14 cellular contexts compared by ENCODE assay signal in genomic region chr1:230141002-230141648, GRCh38.
DNase-seq lines count a peak whose midpoint lies in the region; TF ChIP-seq lines count a peak whose summit lies in the region.
"Had no signal": no experiment of that assay in that cellular context is flagged by ENCODE, and none has a peak within 500 bp of the region (broad histone marks: within the 10 kb centered on the region; RNA-seq: fewer than 3 reads in every experiment).

No MANE protein-coding gene starts in this region.

- intact Hi-C loops in activated CD4-positive, alpha-beta T cell treated with anti-CD3 and anti-CD28 coated beads, Interleukin-2, amount 10 ng/mL, durations not matched to agents 24 days and 14 days (cut with micrococcal nuclease), result no loop called here
- intact Hi-C loops in sigmoid colon (cut with DNase I), result loop anchor here (5.0 kb wide), 1 partner anchor 46 kb away; no protein-coding TSS in a partner anchor

- peak overlapping the region; percentile 46 for H3K27ac ChIP-seq in KOPT-K1 (ENCODE audit: low read depth, low read length, poor library complexity, severe bottlenecking)
- H3K27ac ChIP-seq in sigmoid colon, result peak overlapping the region in 3 of 4 donors; percentile 15 to 65 (median 51)
- H3K27ac ChIP-seq: neural progenitor cell, upper lobe of left lung had no signal

- H3K36me3 ChIP-seq in KOPT-K1 (ENCODE audit: insufficient read depth, low read length) (peaks cover 48% of the 10 kb centered on the region), sigmoid colon (no peaks in the 10 kb centered on the region)
- H3K36me3 ChIP-seq: neural progenitor cell, upper lobe of left lung had no signal

- H3K27me3 Mint-ChIP-seq in activated CD4-positive, alpha-beta T cell treated with anti-CD3 and anti-CD28 coated beads, Interleukin-2, amount 10 ng/mL, durations not matched to agents 24 days and 14 days, result no peaks in the 10 kb centered on the region
- H3K27me3 Mint-ChIP-seq: activated naive CD8-positive, alpha-beta T cell treated with anti-CD3 and anti-CD28 coated beads, Interleukin-2, amount 10 ng/mL, durations not matched to agents 7 days and 5 days had no signal

- peaks cover 3% of the 10 kb centered on the region for H3K36me3 Mint-ChIP-seq in activated CD4-positive, alpha-beta T cell treated with anti-CD3 and anti-CD28 coated beads, Interleukin-2, amount 10 ng/mL, durations not matched to agents 24 days and 14 days (ENCODE audit: low read depth)
- H3K36me3 Mint-ChIP-seq: activated naive CD8-positive, alpha-beta T cell treated with anti-CD3 and anti-CD28 coated beads, Interleukin-2, amount 10 ng/mL, durations not matched to agents 7 days and 5 days had no signal

- no peak for TF ChIP-seq CTCF in cardiac fibroblast (IDR thresholded peaks at IDR 0.05; ENCODE audit: low read depth, low read length)
- TF ChIP-seq CTCF in sigmoid colon (IDR thresholded peaks at IDR 0.05), result no peak
- no peak for TF ChIP-seq CTCF in GM10266 (IDR thresholded peaks at IDR 0.05; ENCODE audit: control insufficient read depth, insufficient read depth, low read depth, missing control alignments)

- TF ChIP-seq EP300 in sigmoid colon (IDR thresholded peaks at IDR 0.05), result no peak

- no peak overlapping the region for H3K27ac Mint-ChIP-seq in activated CD4-positive, alpha-beta T cell treated with anti-CD3 and anti-CD28 coated beads, Interleukin-2, amount 10 ng/mL, durations not matched to agents 24 days and 14 days
- H3K27ac Mint-ChIP-seq: activated naive CD8-positive, alpha-beta T cell treated with anti-CD3 and anti-CD28 coated beads, Interleukin-2, amount 10 ng/mL, durations not matched to agents 7 days and 5 days had no signal

- no peak overlapping the region for H3K4me3 ChIP-seq in cardiac fibroblast (replicated peaks in 1 of 2; ENCODE audit: low read depth in 2 of 2, low read length in 2 of 2)
- H3K4me3 ChIP-seq in sigmoid colon, result peak overlapping the region in 1 of 4 donors; percentile 3
- H3K4me3 ChIP-seq: neural progenitor cell, upper lobe of left lung had no signal

- H3K9me3 ChIP-seq in KOPT-K1 (ENCODE audit: insufficient read depth, low read length, poor library complexity, severe bottlenecking), result no peaks in the 10 kb centered on the region
- no peaks in the 10 kb centered on the region for H3K9me3 ChIP-seq in sigmoid colon
- H3K9me3 ChIP-seq: upper lobe of left lung had no signal

- no peaks in the 10 kb centered on the region for H3K9me3 Mint-ChIP-seq in activated CD4-positive, alpha-beta T cell treated with anti-CD3 and anti-CD28 coated beads, Interleukin-2, amount 10 ng/mL, durations not matched to agents 24 days and 14 days
- H3K9me3 Mint-ChIP-seq: activated naive CD8-positive, alpha-beta T cell treated with anti-CD3 and anti-CD28 coated beads, Interleukin-2, amount 10 ng/mL, durations not matched to agents 7 days and 5 days; neural progenitor cell had no signal

- no peak overlapping the region for H3K4me3 Mint-ChIP-seq in activated CD4-positive, alpha-beta T cell treated with anti-CD3 and anti-CD28 coated beads, Interleukin-2, amount 10 ng/mL, durations not matched to agents 24 days and 14 days
- H3K4me3 Mint-ChIP-seq: activated naive CD8-positive, alpha-beta T cell treated with anti-CD3 and anti-CD28 coated beads, Interleukin-2, amount 10 ng/mL, durations not matched to agents 7 days and 5 days had no signal

- 89 to 91% methylated on average over 8 of the region's 8 CpGs for WGBS in sigmoid colon, 2 donors

- peak; percentile 60 for DNase-seq in activated CD4-positive, alpha-beta T cell treated with anti-CD3 and anti-CD28 coated beads, Interleukin-2, amount 10 ng/mL, durations not matched to agents 24 days and 14 days
- DNase-seq in activated CD4-positive, alpha-beta T cell treated with anti-CD3 and anti-CD28 coated beads, Interleukin-2, amount 50 U/mL, for 4 hours, result no peak
- DNase-seq in cardiac fibroblast (ENCODE audit: low read depth in 2 of 2) (peak; percentile 38 to 88), sigmoid colon (peak; percentile 81), occipital lobe (lab: John Stamatoyannopoulos, UW) (no peak), NCI-H1092 treated with DMSO at 0.1 percent for 48 hours (lab: John Stamatoyannopoulos, UW) (no peak), GM10266 (ENCODE audit: extremely low spot score) (no peak)
- DNase-seq: ACHN; activated CD4-positive, alpha-beta T cell treated with anti-CD3 and anti-CD28 coated beads, Interleukin-2, amount 50 U/mL, for 48 hours; activated naive CD8-positive, alpha-beta T cell treated with anti-CD3 and anti-CD28 coated beads, Interleukin-2, amount 10 ng/mL, durations not matched to agents 7 days and 5 days; stimulated activated CD4-positive, alpha-beta T cell treated with anti-CD3 and anti-CD28 coated beads, Interleukin-12 subunit alpha, Interleukin-12 subunit beta, amount 100 ng/mL, for 4 hours had no signal

- H3K4me1 Mint-ChIP-seq in activated CD4-positive, alpha-beta T cell treated with anti-CD3 and anti-CD28 coated beads, Interleukin-2, amount 10 ng/mL, durations not matched to agents 24 days and 14 days, result peaks cover 33% of the 10 kb centered on the region

- no peak for TF ChIP-seq POLR2A in sigmoid colon (IDR thresholded peaks at IDR 0.05)

- peaks cover 0 to 77% (median 58%) of the 10 kb centered on the region in 4 donors for H3K4me1 ChIP-seq in sigmoid colon

- no peaks in the 10 kb centered on the region for H3K27me3 ChIP-seq in sigmoid colon
- H3K27me3 ChIP-seq: neural progenitor cell, upper lobe of left lung had no signal

Comparison
In these comparisons a context has a peak if more than half of its experiments do, and no peak if none do; other contexts are left out.
1. DNase-seq: peak in activated CD4-positive, alpha-beta T cell treated with anti-CD3 and anti-CD28 coated beads, Interleukin-2, amount 10 ng/mL, durations not matched to agents 24 days and 14 days (single experiment), cardiac fibroblast (2 of 2) and sigmoid colon (single experiment); none in activated CD4-positive, alpha-beta T cell treated with anti-CD3 and anti-CD28 coated beads, Interleukin-2, amount 50 U/mL, for 4 hours (0 of 2), occipital lobe (single experiment), NCI-H1092 treated with DMSO at 0.1 percent for 48 hours (single experiment) and GM10266 (single experiment).